Comparison of ENCODE assay signal across 8 cellular contexts in genomic region chr9:104743377-104743985, GRCh38.
DNase-seq lines count a peak whose midpoint lies in the region; ATAC-seq lines count a peak whose summit lies in the region.

No MANE protein-coding gene starts in this region.

- DNase-seq in activated CD4-positive, alpha-beta T cell treated with anti-CD3 and anti-CD28 coated beads for 48 hours = peak; percentile 8
- no peak for DNase-seq in activated CD4-positive, alpha-beta T cell treated with anti-CD3 and anti-CD28 coated beads, Interleukin-2, amount 50 U/mL, for 4 hours
- DNase-seq in NCI-H510A treated with DMSO at 0.1 percent for 48 hours (lab: John Stamatoyannopoulos, UW) (peak; percentile 71), hippocampal formation (lab: John Stamatoyannopoulos, UW) (peak; percentile 8 to 78)
- DNase-seq in activated naive CD4-positive, alpha-beta T cell treated with anti-CD3 and anti-CD28 coated beads, Interleukin-2, amount 10 ng/mL, durations not matched to agents 7 days and 5 days = peak; percentile 45
- DNase-seq in stimulated activated naive B cell treated with anti-CD40 and anti-IgM and Interleukin-4, amounts not matched to agents 10 μg/mL and 1 μg/mL and 100 μg/mL, for 72 hours = no peak

- H3K36me3 Mint-ChIP-seq in activated naive CD4-positive, alpha-beta T cell treated with anti-CD3 and anti-CD28 coated beads, Interleukin-2, amount 10 ng/mL, durations not matched to agents 7 days and 5 days = peaks cover 3% of the 10 kb centered on the region
- H3K36me3 Mint-ChIP-seq in stimulated activated naive B cell treated with anti-CD40 and anti-IgM and Interleukin-4, amounts not matched to agents 10 μg/mL and 1 μg/mL and 100 μg/mL, for 72 hours = peaks cover 0 to 4% of the 10 kb centered on the region in 2 donors

- no peak overlapping the region for H3K27ac Mint-ChIP-seq in activated naive CD4-positive, alpha-beta T cell treated with anti-CD3 and anti-CD28 coated beads, Interleukin-2, amount 10 ng/mL, durations not matched to agents 7 days and 5 days
- no peak overlapping the region for H3K27ac Mint-ChIP-seq in stimulated activated naive B cell treated with anti-CD40 and anti-IgM and Interleukin-4, amounts not matched to agents 10 μg/mL and 1 μg/mL and 100 μg/mL, for 72 hours

- H3K4me3 Mint-ChIP-seq in activated naive CD4-positive, alpha-beta T cell treated with anti-CD3 and anti-CD28 coated beads, Interleukin-2, amount 10 ng/mL, durations not matched to agents 7 days and 5 days = no peak overlapping the region
- no peak overlapping the region for H3K4me3 Mint-ChIP-seq in stimulated activated naive B cell treated with anti-CD40 and anti-IgM and Interleukin-4, amounts not matched to agents 10 μg/mL and 1 μg/mL and 100 μg/mL, for 72 hours

- H3K4me1 Mint-ChIP-seq in activated naive CD4-positive, alpha-beta T cell treated with anti-CD3 and anti-CD28 coated beads, Interleukin-2, amount 10 ng/mL, durations not matched to agents 7 days and 5 days = peaks cover 15% of the 10 kb centered on the region
- H3K4me1 Mint-ChIP-seq in stimulated activated naive B cell treated with anti-CD40 and anti-IgM and Interleukin-4, amounts not matched to agents 10 μg/mL and 1 μg/mL and 100 μg/mL, for 72 hours = peaks cover 11 to 22% of the 10 kb centered on the region in 2 donors

- CTCF ChIA-PET in activated naive CD4-positive, alpha-beta T cell treated with anti-CD3 and anti-CD28 coated beads, Interleukin-2, amount 10 ng/mL, durations not matched to agents 7 days and 5 days (lab: Charles Lee) = interaction anchor here (0.6 to 2.7 kb wide), 2 partner anchors 19 to 60 kb away, joined by 3 to 8 read pairs; partner anchors contain the start of gene NIPSNAP3B

- H3K27me3 Mint-ChIP-seq in activated naive CD4-positive, alpha-beta T cell treated with anti-CD3 and anti-CD28 coated beads, Interleukin-2, amount 10 ng/mL, durations not matched to agents 7 days and 5 days = no peaks in the 10 kb centered on the region
- H3K27me3 Mint-ChIP-seq in stimulated activated naive B cell treated with anti-CD40 and anti-IgM and Interleukin-4, amounts not matched to agents 10 μg/mL and 1 μg/mL and 100 μg/mL, for 72 hours = no peaks in the 10 kb centered on the region

- no peaks in the 10 kb centered on the region for H3K9me3 Mint-ChIP-seq in activated naive CD4-positive, alpha-beta T cell treated with anti-CD3 and anti-CD28 coated beads, Interleukin-2, amount 10 ng/mL, durations not matched to agents 7 days and 5 days
- H3K9me3 Mint-ChIP-seq in stimulated activated naive B cell treated with anti-CD40 and anti-IgM and Interleukin-4, amounts not matched to agents 10 μg/mL and 1 μg/mL and 100 μg/mL, for 72 hours = no peaks in the 10 kb centered on the region

- ATAC-seq in GM21367 (IDR thresholded peaks at IDR 0.05; ENCODE audit: unreplicated experiment) (peak; percentile 48), HG03469 (IDR thresholded peaks at IDR 0.05; ENCODE audit: unreplicated experiment) (peak; percentile 50)
- ATAC-seq in stimulated activated naive B cell treated with anti-CD40 and anti-IgM and Interleukin-4, amounts not matched to agents 10 μg/mL and 1 μg/mL and 100 μg/mL, for 72 hours (replicated peaks) = peak; percentile 23 to 29

Comparison
In these comparisons a context has a peak if more than half of its experiments do, and no peak if none do; other contexts are left out.
1. DNase-seq: peak in activated CD4-positive, alpha-beta T cell treated with anti-CD3 and anti-CD28 coated beads for 48 hours (single experiment), NCI-H510A treated with DMSO at 0.1 percent for 48 hours (single experiment), activated naive CD4-positive, alpha-beta T cell treated with anti-CD3 and anti-CD28 coated beads, Interleukin-2, amount 10 ng/mL, durations not matched to agents 7 days and 5 days (single experiment) and hippocampal formation (2 of 2); none in activated CD4-positive, alpha-beta T cell treated with anti-CD3 and anti-CD28 coated beads, Interleukin-2, amount 50 U/mL, for 4 hours (0 of 2) and stimulated activated naive B cell treated with anti-CD40 and anti-IgM and Interleukin-4, amounts not matched to agents 10 μg/mL and 1 μg/mL and 100 μg/mL, for 72 hours (single experiment).
2. Peak in every context shown above with its lines, with median percentiles within 50 percentile points of each other: ATAC-seq.